Comparison of ENCODE assay signal across 1 cellular context in the genomic region with DNA sequence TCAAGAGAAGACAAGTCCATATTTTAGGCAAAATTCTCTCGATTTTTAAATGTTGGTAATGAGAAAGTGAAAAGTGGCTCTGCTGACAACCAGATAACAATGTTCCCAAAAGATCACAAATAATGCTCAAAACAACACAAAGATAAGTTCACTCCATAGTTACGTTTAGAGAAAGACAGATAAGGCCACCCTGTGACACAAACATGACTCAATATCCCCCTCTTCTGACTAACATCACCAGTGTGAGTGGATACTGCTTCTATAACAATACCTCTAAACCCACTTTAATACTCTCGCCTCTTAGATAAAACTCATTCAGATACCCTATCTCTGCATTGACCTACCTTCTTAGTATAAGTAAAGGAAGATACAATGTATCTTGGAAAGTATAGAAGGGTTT.
TF ChIP-seq lines count a peak whose summit lies in the region.

No MANE protein-coding gene starts in this region.

TF ChIP-seq in GM12878, 131 proteins besides CTCF, POLR2A, EP300 and RAD21:
- TF ChIP-seq NFYA (IDR thresholded peaks at IDR 0.05; ENCODE audit: borderline replicate concordance, low read depth, low read length): no peak
- TF ChIP-seq TBL1XR1 (IDR thresholded peaks at IDR 0.05; ENCODE audit: low read depth, low read length): no peak
- TF ChIP-seq, protein P1, sequence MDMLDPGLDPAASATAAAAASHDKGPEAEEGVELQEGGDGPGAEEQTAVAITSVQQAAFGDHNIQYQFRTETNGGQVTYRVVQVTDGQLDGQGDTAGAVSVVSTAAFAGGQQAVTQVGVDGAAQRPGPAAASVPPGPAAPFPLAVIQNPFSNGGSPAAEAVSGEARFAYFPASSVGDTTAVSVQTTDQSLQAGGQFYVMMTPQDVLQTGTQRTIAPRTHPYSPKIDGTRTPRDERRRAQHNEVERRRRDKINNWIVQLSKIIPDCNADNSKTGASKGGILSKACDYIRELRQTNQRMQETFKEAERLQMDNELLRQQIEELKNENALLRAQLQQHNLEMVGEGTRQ (IDR thresholded peaks at IDR 0.05; ENCODE audit: borderline replicate concordance, low read depth, low read length): no peak
- TF ChIP-seq JUNB (IDR thresholded peaks at IDR 0.05): no peak
- TF ChIP-seq, protein P2, sequence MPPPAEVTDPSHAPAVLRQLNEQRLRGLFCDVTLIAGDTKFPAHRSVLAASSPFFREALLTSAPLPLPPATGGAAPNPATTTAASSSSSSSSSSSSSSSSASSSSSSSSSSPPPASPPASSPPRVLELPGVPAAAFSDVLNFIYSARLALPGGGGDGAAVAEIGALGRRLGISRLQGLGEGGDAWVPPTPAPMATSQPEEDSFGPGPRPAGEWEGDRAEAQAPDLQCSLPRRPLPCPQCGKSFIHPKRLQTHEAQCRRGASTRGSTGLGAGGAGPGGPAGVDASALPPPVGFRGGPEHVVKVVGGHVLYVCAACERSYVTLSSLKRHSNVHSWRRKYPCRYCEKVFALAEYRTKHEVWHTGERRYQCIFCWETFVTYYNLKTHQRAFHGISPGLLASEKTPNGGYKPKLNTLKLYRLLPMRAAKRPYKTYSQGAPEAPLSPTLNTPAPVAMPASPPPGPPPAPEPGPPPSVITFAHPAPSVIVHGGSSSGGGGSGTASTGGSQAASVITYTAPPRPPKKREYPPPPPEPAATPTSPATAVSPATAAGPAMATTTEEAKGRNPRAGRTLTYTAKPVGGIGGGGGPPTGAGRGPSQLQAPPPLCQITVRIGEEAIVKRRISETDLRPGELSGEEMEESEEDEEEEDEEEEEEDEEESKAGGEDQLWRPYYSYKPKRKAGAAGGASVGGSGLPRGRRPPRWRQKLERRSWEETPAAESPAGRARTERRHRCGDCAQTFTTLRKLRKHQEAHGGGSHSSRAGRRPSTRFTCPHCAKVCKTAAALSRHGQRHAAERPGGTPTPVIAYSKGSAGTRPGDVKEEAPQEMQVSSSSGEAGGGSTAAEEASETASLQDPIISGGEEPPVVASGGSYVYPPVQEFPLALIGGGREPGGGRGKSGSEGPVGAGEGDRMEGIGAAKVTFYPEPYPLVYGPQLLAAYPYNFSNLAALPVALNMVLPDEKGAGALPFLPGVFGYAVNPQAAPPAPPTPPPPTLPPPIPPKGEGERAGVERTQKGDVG (CRISPR knock-in tag; IDR thresholded peaks at IDR 0.05): no peak
- TF ChIP-seq KDM1A (IDR thresholded peaks at IDR 0.05; ENCODE audit: borderline replicate concordance): no peak
- TF ChIP-seq CHD2 (IDR thresholded peaks at IDR 0.05; ENCODE audit: borderline replicate concordance, low read depth, low read length): no peak
- no peak for TF ChIP-seq WRNIP1 (IDR thresholded peaks at IDR 0.05; ENCODE audit: borderline replicate concordance, low read depth, low read length)
- TF ChIP-seq, protein P3, sequence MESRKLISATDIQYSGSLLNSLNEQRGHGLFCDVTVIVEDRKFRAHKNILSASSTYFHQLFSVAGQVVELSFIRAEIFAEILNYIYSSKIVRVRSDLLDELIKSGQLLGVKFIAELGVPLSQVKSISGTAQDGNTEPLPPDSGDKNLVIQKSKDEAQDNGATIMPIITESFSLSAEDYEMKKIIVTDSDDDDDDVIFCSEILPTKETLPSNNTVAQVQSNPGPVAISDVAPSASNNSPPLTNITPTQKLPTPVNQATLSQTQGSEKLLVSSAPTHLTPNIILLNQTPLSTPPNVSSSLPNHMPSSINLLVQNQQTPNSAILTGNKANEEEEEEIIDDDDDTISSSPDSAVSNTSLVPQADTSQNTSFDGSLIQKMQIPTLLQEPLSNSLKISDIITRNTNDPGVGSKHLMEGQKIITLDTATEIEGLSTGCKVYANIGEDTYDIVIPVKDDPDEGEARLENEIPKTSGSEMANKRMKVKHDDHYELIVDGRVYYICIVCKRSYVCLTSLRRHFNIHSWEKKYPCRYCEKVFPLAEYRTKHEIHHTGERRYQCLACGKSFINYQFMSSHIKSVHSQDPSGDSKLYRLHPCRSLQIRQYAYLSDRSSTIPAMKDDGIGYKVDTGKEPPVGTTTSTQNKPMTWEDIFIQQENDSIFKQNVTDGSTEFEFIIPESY (IDR thresholded peaks at IDR 0.05): no peak
